ENCODE assay signal across 10 cellular contexts in the genomic region with DNA sequence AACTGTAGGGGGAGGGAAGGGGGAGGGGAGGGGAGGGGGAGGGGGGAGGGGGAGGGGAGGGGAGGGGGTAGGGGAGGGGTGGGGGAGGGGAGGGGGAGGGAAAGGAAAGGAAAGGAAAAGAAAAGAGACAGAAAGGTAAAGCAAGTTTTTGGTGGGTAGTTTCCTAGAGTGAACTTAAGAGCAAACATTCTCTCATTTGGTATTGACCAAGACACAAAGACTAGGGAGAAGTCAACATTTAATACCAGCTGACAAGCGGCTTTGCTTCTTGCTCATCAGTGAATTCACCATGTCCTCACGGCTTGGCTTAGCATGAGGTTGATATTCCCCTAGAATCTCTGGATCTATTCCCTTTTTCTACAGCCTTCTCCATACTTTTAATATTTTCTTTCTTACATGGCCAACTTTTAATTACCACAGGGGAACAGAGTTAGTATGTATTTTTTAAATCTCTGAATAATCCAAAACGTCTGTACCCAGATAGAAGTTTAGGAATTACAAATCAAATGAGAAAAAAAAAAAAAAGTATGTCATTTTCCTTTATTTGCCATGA. TPM values are rescaled to one million over a fixed set of nuclear protein-coding genes. Genes with fewer than 3 reads are reported as not detected.
DNase-seq lines count a peak whose midpoint lies in the region; ATAC-seq lines count a peak whose summit lies in the region.
"Had no signal": no experiment of that assay in that cellular context is flagged by ENCODE, and none has a peak within 500 bp of the region (broad histone marks: within the 10 kb centered on the region; RNA-seq: fewer than 3 reads in every experiment).

No MANE protein-coding gene starts in this region.

- peaks cover 12% of the 10 kb centered on the region for H3K27me3 Mint-ChIP-seq in activated T-cell treated with anti-CD3 and anti-CD28 coated beads, Interleukin-2, amount 50 U/mL, for 72 hours (ENCODE audit: low read depth)
- H3K27me3 Mint-ChIP-seq in activated T-cell treated with anti-CD3 and anti-CD28 coated beads, Interleukin-2, amount 50 U/mL, for 24 hours, result no peaks in the 10 kb centered on the region
- H3K27me3 Mint-ChIP-seq in activated naive CD8-positive, alpha-beta T cell treated with anti-CD3 and anti-CD28 coated beads, Interleukin-2, amount 50 U/mL, for 24 hours, result no peaks in the 10 kb centered on the region
- H3K27me3 Mint-ChIP-seq in stimulated activated naive B cell treated with anti-CD40 and anti-IgM and Interleukin-4, amounts not matched to agents 10 μg/mL and 1 μg/mL and 100 μg/mL, for 72 hours, result peaks cover 21 to 24% of the 10 kb centered on the region in 2 donors

- no peak for ATAC-seq in activated T-cell treated with anti-CD3 and anti-CD28 coated beads, Interleukin-2, amount 50 U/mL, for 72 hours (replicated peaks in 1 of 2)
- ATAC-seq in activated naive CD8-positive, alpha-beta T cell treated with anti-CD3 and anti-CD28 coated beads, Interleukin-2, amount 50 U/mL, for 24 hours, result no peak
- ATAC-seq in HG02763 (IDR thresholded peaks at IDR 0.05; ENCODE audit: unreplicated experiment), result no peak
- no peak for ATAC-seq in stimulated activated naive B cell treated with anti-CD40 and anti-IgM and Interleukin-4, amounts not matched to agents 10 μg/mL and 1 μg/mL and 100 μg/mL, for 72 hours (replicated peaks)
- ATAC-seq in GM18858 (IDR thresholded peaks at IDR 0.05; ENCODE audit: unreplicated experiment), result no peak
- ATAC-seq: Right ventricle myocardium inferior had no signal

- H3K27ac Mint-ChIP-seq in activated T-cell treated with anti-CD3 and anti-CD28 coated beads, Interleukin-2, amount 50 U/mL, for 72 hours, result peak overlapping the region; percentile 59
- no peak overlapping the region for H3K27ac Mint-ChIP-seq in activated T-cell treated with anti-CD3 and anti-CD28 coated beads, Interleukin-2, amount 50 U/mL, for 24 hours
- H3K27ac Mint-ChIP-seq in activated naive CD8-positive, alpha-beta T cell treated with anti-CD3 and anti-CD28 coated beads, Interleukin-2, amount 50 U/mL, for 24 hours, result peak overlapping the region; percentile 78
- H3K27ac Mint-ChIP-seq in stimulated activated naive B cell treated with anti-CD40 and anti-IgM and Interleukin-4, amounts not matched to agents 10 μg/mL and 1 μg/mL and 100 μg/mL, for 72 hours, result no peak overlapping the region

- DNase-seq in activated T-cell treated with anti-CD3 and anti-CD28 coated beads, Interleukin-2, amount 50 U/mL, for 72 hours, result no peak
- DNase-seq in activated T-cell treated with anti-CD3 and anti-CD28 coated beads, Interleukin-2, amount 50 U/mL, for 24 hours, result no peak
- DNase-seq in LHCN-M2 (ENCODE audit: low read depth) (peak; percentile 21), renal cortical epithelial cell (ENCODE audit: low read depth) (peak; percentile 29)
- DNase-seq in activated naive CD8-positive, alpha-beta T cell treated with anti-CD3 and anti-CD28 coated beads, Interleukin-2, amount 50 U/mL, for 24 hours, result no peak
- no peak for DNase-seq in stimulated activated naive B cell treated with anti-CD40 and anti-IgM and Interleukin-4, amounts not matched to agents 10 μg/mL and 1 μg/mL and 100 μg/mL, for 72 hours
- DNase-seq: T1000 had no signal

- H3K4me3 Mint-ChIP-seq in activated T-cell treated with anti-CD3 and anti-CD28 coated beads, Interleukin-2, amount 50 U/mL, for 72 hours, result peak overlapping the region; percentile 49 to 68
- no peak overlapping the region for H3K4me3 Mint-ChIP-seq in activated T-cell treated with anti-CD3 and anti-CD28 coated beads, Interleukin-2, amount 50 U/mL, for 24 hours
- H3K4me3 Mint-ChIP-seq in activated naive CD8-positive, alpha-beta T cell treated with anti-CD3 and anti-CD28 coated beads, Interleukin-2, amount 50 U/mL, for 24 hours, result no peak overlapping the region
- no peak overlapping the region for H3K4me3 Mint-ChIP-seq in stimulated activated naive B cell treated with anti-CD40 and anti-IgM and Interleukin-4, amounts not matched to agents 10 μg/mL and 1 μg/mL and 100 μg/mL, for 72 hours

- peaks cover 11% of the 10 kb centered on the region for H3K4me1 Mint-ChIP-seq in activated T-cell treated with anti-CD3 and anti-CD28 coated beads, Interleukin-2, amount 50 U/mL, for 72 hours (ENCODE audit: low read depth)
- peaks cover 17% of the 10 kb centered on the region for H3K4me1 Mint-ChIP-seq in activated T-cell treated with anti-CD3 and anti-CD28 coated beads, Interleukin-2, amount 50 U/mL, for 24 hours (ENCODE audit: low read depth)
- peaks cover 12% of the 10 kb centered on the region for H3K4me1 Mint-ChIP-seq in activated naive CD8-positive, alpha-beta T cell treated with anti-CD3 and anti-CD28 coated beads, Interleukin-2, amount 50 U/mL, for 24 hours
- peaks cover 0 to 2% of the 10 kb centered on the region in 2 donors for H3K4me1 Mint-ChIP-seq in stimulated activated naive B cell treated with anti-CD40 and anti-IgM and Interleukin-4, amounts not matched to agents 10 μg/mL and 1 μg/mL and 100 μg/mL, for 72 hours

- H3K9me3 Mint-ChIP-seq in activated T-cell treated with anti-CD3 and anti-CD28 coated beads, Interleukin-2, amount 50 U/mL, for 72 hours, result peaks cover 0 to 2% of the 10 kb centered on the region in 2 donors
- no peaks in the 10 kb centered on the region for H3K9me3 Mint-ChIP-seq in activated T-cell treated with anti-CD3 and anti-CD28 coated beads, Interleukin-2, amount 50 U/mL, for 24 hours
- no peaks in the 10 kb centered on the region for H3K9me3 Mint-ChIP-seq in activated naive CD8-positive, alpha-beta T cell treated with anti-CD3 and anti-CD28 coated beads, Interleukin-2, amount 50 U/mL, for 24 hours
- no peaks in the 10 kb centered on the region for H3K9me3 Mint-ChIP-seq in stimulated activated naive B cell treated with anti-CD40 and anti-IgM and Interleukin-4, amounts not matched to agents 10 μg/mL and 1 μg/mL and 100 μg/mL, for 72 hours

- peaks cover 0 to 2% of the 10 kb centered on the region in 2 donors for H3K36me3 Mint-ChIP-seq in activated T-cell treated with anti-CD3 and anti-CD28 coated beads, Interleukin-2, amount 50 U/mL, for 72 hours (ENCODE audit: insufficient read depth in 2 of 2)
- H3K36me3 Mint-ChIP-seq in activated T-cell treated with anti-CD3 and anti-CD28 coated beads, Interleukin-2, amount 50 U/mL, for 24 hours (ENCODE audit: low read depth), result no peaks in the 10 kb centered on the region
- no peaks in the 10 kb centered on the region for H3K36me3 Mint-ChIP-seq in activated naive CD8-positive, alpha-beta T cell treated with anti-CD3 and anti-CD28 coated beads, Interleukin-2, amount 50 U/mL, for 24 hours (ENCODE audit: low read depth)
- H3K36me3 Mint-ChIP-seq in stimulated activated naive B cell treated with anti-CD40 and anti-IgM and Interleukin-4, amounts not matched to agents 10 μg/mL and 1 μg/mL and 100 μg/mL, for 72 hours, result no peaks in the 10 kb centered on the region

RNA-seq across cellular contexts. Expression of gene GLIS3, which starts 40.0 kb away (rescaled TPM):
- total RNA-seq in activated T-cell treated with anti-CD3 and anti-CD28 coated beads, Interleukin-2, amount 50 U/mL, for 72 hours, result under 1 TPM; 0.49 to 0.53 TPM
- total RNA-seq in LHCN-M2 (2014; rRNA removed), result 7.8 and 8.7 TPM in 2 replicates
- polyA plus RNA-seq in LHCN-M2 (2012), result 3.5 TPM
- total RNA-seq in renal cortical epithelial cell, result 75.5 and 100 TPM in 2 replicates

Comparison
In these comparisons a context has a peak if more than half of its experiments do, and no peak if none do; other contexts are left out.
1. H3K27ac Mint-ChIP-seq: peak in activated T-cell treated with anti-CD3 and anti-CD28 coated beads, Interleukin-2, amount 50 U/mL, for 72 hours (single experiment) and activated naive CD8-positive, alpha-beta T cell treated with anti-CD3 and anti-CD28 coated beads, Interleukin-2, amount 50 U/mL, for 24 hours (single experiment); none in activated T-cell treated with anti-CD3 and anti-CD28 coated beads, Interleukin-2, amount 50 U/mL, for 24 hours (single experiment) and stimulated activated naive B cell treated with anti-CD40 and anti-IgM and Interleukin-4, amounts not matched to agents 10 μg/mL and 1 μg/mL and 100 μg/mL, for 72 hours (single experiment).
2. H3K4me3 Mint-ChIP-seq: peak in activated T-cell treated with anti-CD3 and anti-CD28 coated beads, Interleukin-2, amount 50 U/mL, for 72 hours (2 of 2); none in activated T-cell treated with anti-CD3 and anti-CD28 coated beads, Interleukin-2, amount 50 U/mL, for 24 hours (single experiment), activated naive CD8-positive, alpha-beta T cell treated with anti-CD3 and anti-CD28 coated beads, Interleukin-2, amount 50 U/mL, for 24 hours (single experiment) and stimulated activated naive B cell treated with anti-CD40 and anti-IgM and Interleukin-4, amounts not matched to agents 10 μg/mL and 1 μg/mL and 100 μg/mL, for 72 hours (0 of 2).
3. DNase-seq: peak in LHCN-M2 (single experiment) and renal cortical epithelial cell (single experiment); none in activated T-cell treated with anti-CD3 and anti-CD28 coated beads, Interleukin-2, amount 50 U/mL, for 72 hours (0 of 2), activated T-cell treated with anti-CD3 and anti-CD28 coated beads, Interleukin-2, amount 50 U/mL, for 24 hours (single experiment), activated naive CD8-positive, alpha-beta T cell treated with anti-CD3 and anti-CD28 coated beads, Interleukin-2, amount 50 U/mL, for 24 hours (single experiment) and stimulated activated naive B cell treated with anti-CD40 and anti-IgM and Interleukin-4, amounts not matched to agents 10 μg/mL and 1 μg/mL and 100 μg/mL, for 72 hours (single experiment).